ENCODE assay signal across 8 cellular contexts in the genomic region with DNA sequence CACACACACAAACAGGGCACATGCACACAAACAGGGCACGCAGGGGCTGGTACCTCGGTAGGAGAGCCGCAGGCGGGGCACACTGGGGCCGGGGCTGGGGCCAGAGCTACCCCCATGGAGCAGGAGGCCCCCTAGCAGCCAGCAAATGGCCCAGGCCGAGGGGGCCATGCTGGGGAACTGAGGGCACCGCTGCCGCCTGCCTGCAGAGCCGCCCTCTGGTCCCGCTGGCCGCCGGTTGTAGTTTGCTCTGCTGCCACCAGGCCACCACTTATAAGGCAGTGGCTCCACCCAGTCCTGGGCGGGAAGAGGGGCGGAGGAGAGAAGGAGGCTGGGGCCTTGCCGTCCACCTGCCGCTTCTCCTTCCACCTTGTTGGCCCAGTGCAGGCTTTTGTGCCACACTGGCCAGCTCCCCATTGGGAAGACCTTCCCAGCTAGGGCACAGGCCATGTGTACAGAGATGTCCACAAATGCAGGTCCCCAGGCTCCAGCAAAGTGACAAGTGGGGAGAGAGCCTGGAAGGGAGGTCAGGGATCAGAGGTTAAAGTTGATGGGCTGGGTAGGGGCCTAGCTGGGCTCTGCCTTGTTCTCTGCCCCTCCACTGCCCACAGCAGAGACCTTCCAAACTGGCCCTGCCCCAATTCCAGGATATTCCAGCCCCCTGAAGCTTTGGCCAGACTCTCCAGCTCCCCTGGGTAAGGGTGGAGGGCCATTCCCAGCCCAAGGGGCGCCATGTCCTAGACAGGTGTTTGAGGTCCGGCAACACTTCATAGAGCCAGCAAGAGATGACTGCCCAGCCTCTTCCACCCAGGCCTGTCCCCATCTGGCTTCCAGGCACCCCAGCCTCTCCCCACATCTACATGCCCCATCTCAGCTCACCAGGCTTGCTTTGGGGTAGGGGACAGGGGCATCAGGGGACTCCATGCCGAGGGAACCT. TPM values are rescaled to one million over a fixed set of nuclear protein-coding genes. Genes with fewer than 3 reads are reported as not detected.
DNase-seq lines count a peak whose midpoint lies in the region; ATAC-seq and TF ChIP-seq lines count a peak whose summit lies in the region.

Gene SEMA3G (minus strand): TSS at position 244 of the 934 bp plus-strand sequence. CDS start 76 bp downstream, at position 168.

- H3K27me3 ChIP-seq in right lobe of liver: no peaks in the 10 kb centered on the region

- H3K27ac ChIP-seq in right lobe of liver: no peak within 1 kb of the TSS

- intact Hi-C loops in right lobe of liver (cut with DNase I): no loop called here

- ATAC-seq in activated CD4-positive, CD25-positive, alpha-beta regulatory T cell treated with anti-CD3 and anti-CD28 coated beads, Interleukin-2, amount 50 U/mL, for 24 hours: peak; percentile 99
- ATAC-seq in right lobe of liver: peak; percentile 90 to 93 (median 91)

- no peaks in the 10 kb centered on the region for H3K9me3 ChIP-seq in right lobe of liver

- TF ChIP-seq CTCF in GM12864 (IDR thresholded peaks at IDR 0.05; ENCODE audit: low read depth, low read length, missing control alignments): peak; percentile 66
- TF ChIP-seq CTCF in HFFc6 (IDR thresholded peaks at IDR 0.05): peak; percentile 68
- TF ChIP-seq CTCF in right lobe of liver (IDR thresholded peaks at IDR 0.05): peak; percentile 49 to 75 (median 56)

- H3K27ac Mint-ChIP-seq in HFFc6: no peak within 1 kb of the TSS

- H3K36me3 ChIP-seq in right lobe of liver: no peaks in the 10 kb centered on the region

- DNase-seq in GM12864 (ENCODE audit: low read depth): peak; percentile 19
- no peak for DNase-seq in HFFc6
- DNase-seq in NCI-H1048 (lab: John Stamatoyannopoulos, UW): peak; percentile 40
- peak; percentile 87 for DNase-seq in cerebellum (ENCODE audit: low spot score)
- peak; percentile 83 to 85 (median 83) for DNase-seq in right lobe of liver
- peak; percentile 34 for DNase-seq in stimulated activated CD8-positive, alpha-beta memory T cell treated with anti-CD3 and anti-CD28 coated beads, Interleukin-15, amount 100 ng/mL, for 24 hours (ENCODE audit: low read depth)
- DNase-seq in midbrain (lab: John Stamatoyannopoulos, UW): no peak

- H3K4me1 Mint-ChIP-seq in HFFc6 (ENCODE audit: low read depth): no peaks in the 10 kb centered on the region

- peaks cover 0 to 6% (median 2%) of the 10 kb centered on the region in 4 donors for H3K4me1 ChIP-seq in right lobe of liver

- no peaks in the 10 kb centered on the region for H3K36me3 Mint-ChIP-seq in HFFc6 (ENCODE audit: low read depth)

- no peak within 1 kb of the TSS for H3K4me3 Mint-ChIP-seq in HFFc6

- H3K27me3 Mint-ChIP-seq in HFFc6 (ENCODE audit: insufficient read depth): peaks cover 9% of the 10 kb centered on the region

- H3K4me3 ChIP-seq in GM12864 (ENCODE audit: low read depth, low read length) (no peak within 1 kb of the TSS), right lobe of liver (no peak within 1 kb of the TSS)

- peak; percentile 59 for TF ChIP-seq POLR2A in right lobe of liver (IDR thresholded peaks at IDR 0.05)

- H3K9me3 Mint-ChIP-seq in HFFc6: no peaks in the 10 kb centered on the region

- 36% methylated on average over 6 of the region's 19 CpGs for WGBS in right lobe of liver (ENCODE audit: insufficient coverage, low coverage, low lambda C conversion rate, missing lambda C conversion rate)

RNA-seq across cellular contexts. Expression of gene SEMA3G, which starts in this region (rescaled TPM):
- total RNA-seq in HFFc6 (2021; fragmentation: NEBNext Ultra II Directional; extraction: Animal tissue kit (Norgen Biotek cat#: 25700)): not detected
- total RNA-seq in cerebellum (3.3 TPM), right lobe of liver (1 to 10 TPM in 2 of 6 experiments, under 1 TPM in 4; 0.60 to 2.8 (median 0.80) TPM)

Comparison
In these comparisons a context has a peak if more than half of its experiments do, and no peak if none do; other contexts are left out.
1. DNase-seq: peak in GM12864 (single experiment), NCI-H1048 (single experiment), cerebellum (single experiment), right lobe of liver (3 of 3) and stimulated activated CD8-positive, alpha-beta memory T cell treated with anti-CD3 and anti-CD28 coated beads, Interleukin-15, amount 100 ng/mL, for 24 hours (single experiment); none in HFFc6 (single experiment) and midbrain (single experiment).
2. Peak in every context shown above with its lines, with median percentiles within 50 percentile points of each other: CTCF ChIP-seq.